Comparison of ENCODE assay signal across 22 cellular contexts in genomic region chr15:95998935-95999334, GRCh38.
"Had no signal": no experiment of that assay in that cellular context is flagged by ENCODE, and none has a peak within 500 bp of the region (broad histone marks: within the 10 kb centered on the region; RNA-seq: fewer than 3 reads in every experiment).

No MANE protein-coding gene starts in this region.

- DNase-seq: KBM-7, NCI-H1092, NCI-H1105 treated with DMSO at 0.1 percent for 48 hours, NCI-H1417 treated with DMSO at 0.1 percent for 48 hours, NCI-H146, NCI-H187, NCI-H2029, NCI-H2081 treated with DMSO at 0.1 percent for 48 hours, NCI-H2171, NCI-H226, NCI-H446, NCI-H510A, NCI-H524 treated with DMSO at 0.1 percent for 48 hours, NCI-H69, NCI-H774, Right ventricle myocardium superior, RPMI8226, SIG-M5 had no signal

- H3K36me3 ChIP-seq: SJSA1 had no signal

- H3K27ac ChIP-seq: SJSA1, SK-N-MC had no signal

- H3K4me3 ChIP-seq: SJSA1, SK-N-MC had no signal

- FAIRE-seq: HTR-8/SVneo, RCC 7860 had no signal

- H3K9me3 ChIP-seq: SJSA1 had no signal
